8 cellular contexts compared by ENCODE assay signal in genomic region chr5:123089572-123089970, GRCh38. TPM values are rescaled to one million over a fixed set of nuclear protein-coding genes. Genes with fewer than 3 reads are reported as not detected.
DNase-seq lines count a peak whose midpoint lies in the region; ATAC-seq and TF ChIP-seq lines count a peak whose summit lies in the region.

No MANE protein-coding gene starts in this region.

- H3K27ac ChIP-seq in ovary: peak overlapping the region; percentile 9 to 84

- TF ChIP-seq POLR2A in ovary (IDR thresholded peaks at IDR 0.05): no peak

- H3K36me3 ChIP-seq in ovary: no peaks in the 10 kb centered on the region

- intact Hi-C loops in ovary (cut with DNase I): loop anchor here in 1 of 4 donors (5.0 kb wide), 1 partner anchor 52 kb away; the partner anchor contains the start of gene PPIC

- no peak for ATAC-seq in HG02642 (IDR thresholded peaks at IDR 0.05; ENCODE audit: poor library complexity, unreplicated experiment)
- ATAC-seq in HG02973 (IDR thresholded peaks at IDR 0.05; ENCODE audit: unreplicated experiment): no peak

- no peaks in the 10 kb centered on the region for H3K9me3 ChIP-seq in ovary

- no peaks in the 10 kb centered on the region for H3K27me3 ChIP-seq in ovary

- no peak for TF ChIP-seq CTCF in ovary (IDR thresholded peaks at IDR 0.05)

- 0 to 1% (median 0%) methylated on average over 35 to 41 of the region's 41 CpGs for WGBS in ovary, 3 donors

- peaks cover 4% of the 10 kb centered on the region for H3K4me1 ChIP-seq in ovary (ENCODE audit: insufficient read depth)

- peak overlapping the region; percentile 54 for H3K4me3 ChIP-seq in ovary

- no peak for TF ChIP-seq EP300 in ovary (IDR thresholded peaks at IDR 0.05)

- peak; percentile 58 for DNase-seq in D341Med (ENCODE audit: low spot score)
- peak; percentile 50 for DNase-seq in NCI-H226
- peak; percentile 42 for DNase-seq in fibroblast of peridontal ligament (ENCODE audit: extremely low read depth)
- peak; percentile 48 to 75 (median 70) for DNase-seq in ovary
- no peak for DNase-seq in SKM-1 (lab: John Stamatoyannopoulos, UW; ENCODE audit: unreplicated experiment)
- no peak for DNase-seq in epidermal melanocyte (ENCODE audit: insufficient read length, low spot score)

RNA-seq across cellular contexts. Expression of gene PRDM6, which starts 0.5 kb away (rescaled TPM):
- 10 to 100 TPM in 2 of 7 donors, 1 to 10 TPM in 5; 1.1 to 15.9 (median 4.2) TPM for total RNA-seq in ovary
- polyA plus RNA-seq in ovary: 1 to 10 TPM; 4.1 to 6.7 TPM

RNA-seq across cellular contexts. Expression of gene PPIC, which starts 53.0 kb away (rescaled TPM):
- total RNA-seq in ovary: 10 to 100 TPM in 6 of 7 donors, 1 to 10 TPM in 1; 9.3 to 22.9 (median 20.2) TPM
- 10 to 100 TPM; 21.3 to 35.9 TPM for polyA plus RNA-seq in ovary

Comparison
In these comparisons a context has a peak if more than half of its experiments do, and no peak if none do; other contexts are left out.
1. DNase-seq: peak in D341Med (single experiment), NCI-H226 (single experiment), fibroblast of peridontal ligament (single experiment) and ovary (5 of 5); none in SKM-1 (single experiment) and epidermal melanocyte (single experiment).